In genomic region chr17:72116692-72117469, GRCh38 we compare ENCODE assay signal across 11 cellular contexts. TPM values are rescaled to one million over a fixed set of nuclear protein-coding genes. Genes with fewer than 3 reads are reported as not detected.
A peak's percentile ranks its signal among the peaks of the same experiment; 100 is the strongest.
DNase-seq lines count a peak whose midpoint lies in the region; ATAC-seq and TF ChIP-seq lines count a peak whose summit lies in the region.
"Had no signal": no experiment of that assay in that cellular context is flagged by ENCODE, and none has a peak within 500 bp of the region (broad histone marks: within the 10 kb centered on the region; RNA-seq: fewer than 3 reads in every experiment).

No MANE protein-coding gene starts in this region.

- H3K9me3 Mint-ChIP-seq in activated CD4-positive, alpha-beta memory T cell treated with anti-CD3 and anti-CD28 coated beads for 36 hours: no peaks in the 10 kb centered on the region
- H3K9me3 Mint-ChIP-seq in activated CD4-positive, alpha-beta memory T cell treated with anti-CD3 and anti-CD28 coated beads, Interleukin-2, amount 10 ng/mL, durations not matched to agents 7 days and 5 days: no peaks in the 10 kb centered on the region

- POLR2A ChIA-PET in activated CD4-positive, alpha-beta memory T cell treated with anti-CD3 and anti-CD28 coated beads for 36 hours (lab: Charles Lee): no interaction called here
- POLR2A ChIA-PET in activated CD4-positive, alpha-beta memory T cell treated with anti-CD3 and anti-CD28 coated beads, Interleukin-2, amount 10 ng/mL, durations not matched to agents 7 days and 5 days (lab: Charles Lee): no interaction called here

- H3K18ac ChIP-seq in mesenchymal stem cell (ENCODE audit: low read depth in 1 of 2, low read length in 2 of 2): no peak overlapping the region

- H3K9ac ChIP-seq in mesenchymal stem cell (ENCODE audit: low read length): peak overlapping the region; percentile 27

- H3K79me1 ChIP-seq in mesenchymal stem cell (replicated peaks; ENCODE audit: low read length, poor library complexity, severe bottlenecking): peaks cover 2% of the 10 kb centered on the region

- peak overlapping the region; percentile 29 to 74 for H3K23ac ChIP-seq in mesenchymal stem cell (ENCODE audit: low read length in 2 of 2)

- no peak overlapping the region for H3K4ac ChIP-seq in mesenchymal stem cell (ENCODE audit: low read depth in 1 of 2, low read length in 2 of 2)

- no peak for TF ChIP-seq POLR2A in suprapubic skin (IDR thresholded peaks at IDR 0.05)

- H3K27ac ChIP-seq in mesenchymal stem cell (ENCODE audit: low read length, poor library complexity, severe bottlenecking) (no peak overlapping the region), suprapubic skin (peak overlapping the region; percentile 54)

- WGBS in mesenchymal stem cell: 4% methylated on average over 52 of the region's 52 CpGs
- 12% methylated on average over 24 of the region's 52 CpGs for WGBS in suprapubic skin

- peaks cover 1% of the 10 kb centered on the region for H3K4me1 Mint-ChIP-seq in activated CD4-positive, alpha-beta memory T cell treated with anti-CD3 and anti-CD28 coated beads for 36 hours (ENCODE audit: low read depth)
- peaks cover 3% of the 10 kb centered on the region for H3K4me1 Mint-ChIP-seq in activated CD4-positive, alpha-beta memory T cell treated with anti-CD3 and anti-CD28 coated beads, Interleukin-2, amount 10 ng/mL, durations not matched to agents 7 days and 5 days

- H4K8ac ChIP-seq in mesenchymal stem cell (ENCODE audit: low read length): no peak overlapping the region

- no peak overlapping the region for H3K27ac Mint-ChIP-seq in activated CD4-positive, alpha-beta memory T cell treated with anti-CD3 and anti-CD28 coated beads for 36 hours
- H3K27ac Mint-ChIP-seq in activated CD4-positive, alpha-beta memory T cell treated with anti-CD3 and anti-CD28 coated beads, Interleukin-2, amount 10 ng/mL, durations not matched to agents 7 days and 5 days: no peak overlapping the region

- TF ChIP-seq CTCF in suprapubic skin (IDR thresholded peaks at IDR 0.05): no peak

- H3K4me3 Mint-ChIP-seq in activated CD4-positive, alpha-beta memory T cell treated with anti-CD3 and anti-CD28 coated beads for 36 hours: peak overlapping the region; percentile 12
- H3K4me3 Mint-ChIP-seq in activated CD4-positive, alpha-beta memory T cell treated with anti-CD3 and anti-CD28 coated beads, Interleukin-2, amount 10 ng/mL, durations not matched to agents 7 days and 5 days: no peak overlapping the region

- no peak overlapping the region for H4K91ac ChIP-seq in mesenchymal stem cell (ENCODE audit: low read length)

- intact Hi-C loops in activated CD4-positive, alpha-beta memory T cell treated with anti-CD3 and anti-CD28 coated beads for 36 hours (cut with micrococcal nuclease): loop anchor here (5.0 to 10.0 kb wide), 3 partner anchors 425 to 1480 kb away; no protein-coding TSS in a partner anchor

- H3K4me3 ChIP-seq in mesenchymal stem cell (ENCODE audit: insufficient read depth in 1 of 2, low read depth in 1 of 2, low read length in 2 of 2) (peak overlapping the region; percentile 39 to 74), suprapubic skin (peak overlapping the region; percentile 61)

- H2BK5ac ChIP-seq in mesenchymal stem cell (ENCODE audit: low read depth, low read length, poor library complexity, severe bottlenecking): no peak overlapping the region

- no peak overlapping the region for H2BK120ac ChIP-seq in mesenchymal stem cell (ENCODE audit: low read depth, low read length)

- no peak overlapping the region for H2AFZ ChIP-seq in mesenchymal stem cell (ENCODE audit: low read depth, low read length)

- CTCF ChIA-PET in activated CD4-positive, alpha-beta memory T cell treated with anti-CD3 and anti-CD28 coated beads for 36 hours (lab: Charles Lee): no interaction called here
- CTCF ChIA-PET in activated CD4-positive, alpha-beta memory T cell treated with anti-CD3 and anti-CD28 coated beads, Interleukin-2, amount 10 ng/mL, durations not matched to agents 7 days and 5 days (lab: Charles Lee): no interaction called here

- peak overlapping the region in 1 of 2 experiments; percentile 45 for H2BK12ac ChIP-seq in mesenchymal stem cell (ENCODE audit: low read length in 2 of 2)

- peak overlapping the region in 1 of 2 experiments; percentile 35 for H3K14ac ChIP-seq in mesenchymal stem cell (ENCODE audit: low read length in 2 of 2)

- TF ChIP-seq EP300 in suprapubic skin (IDR thresholded peaks at IDR 0.05): no peak

- H2BK15ac ChIP-seq in mesenchymal stem cell (ENCODE audit: low read depth, poor library complexity, severe bottlenecking): no peak overlapping the region

- peaks cover 63% of the 10 kb centered on the region for H3K27me3 Mint-ChIP-seq in activated CD4-positive, alpha-beta memory T cell treated with anti-CD3 and anti-CD28 coated beads for 36 hours
- peaks cover 61% of the 10 kb centered on the region for H3K27me3 Mint-ChIP-seq in activated CD4-positive, alpha-beta memory T cell treated with anti-CD3 and anti-CD28 coated beads, Interleukin-2, amount 10 ng/mL, durations not matched to agents 7 days and 5 days

- no peak overlapping the region for H2AK5ac ChIP-seq in mesenchymal stem cell (ENCODE audit: low read length, severe bottlenecking)

- H3K36me3 ChIP-seq in mesenchymal stem cell (ENCODE audit: control insufficient read depth in 1 of 2, insufficient read depth in 2 of 2, low read depth in 1 of 2, low read length in 2 of 2) (no peaks in the 10 kb centered on the region), suprapubic skin (no peaks in the 10 kb centered on the region)

- H3K4me2 ChIP-seq in mesenchymal stem cell (ENCODE audit: low read length, poor library complexity, severe bottlenecking): peak overlapping the region; percentile 76

- H3K27me3 ChIP-seq in mesenchymal stem cell (ENCODE audit: control insufficient read depth in 1 of 2, insufficient read depth in 1 of 2, low read length in 2 of 2): peaks cover 42 to 53% of the 10 kb centered on the region in 2 experiments
- H3K27me3 ChIP-seq in suprapubic skin: peaks cover 84% of the 10 kb centered on the region

- DNase-seq in activated CD4-positive, alpha-beta memory T cell treated with anti-CD3 and anti-CD28 coated beads for 36 hours: no peak
- no peak for DNase-seq in activated CD4-positive, alpha-beta memory T cell treated with anti-CD3 and anti-CD28 coated beads, Interleukin-2, amount 10 ng/mL, durations not matched to agents 7 days and 5 days
- DNase-seq in ecto neural progenitor cell (ENCODE audit: low spot score): peak; percentile 65
- peak; percentile 51 for DNase-seq in mesenchymal stem cell
- no peak for DNase-seq in suprapubic skin (ENCODE audit: low spot score in 2 of 2)
- no peak for DNase-seq in SHP77 (lab: John Stamatoyannopoulos, UW)
- DNase-seq in cortex of kidney (lab: John Stamatoyannopoulos, UW): no peak
- DNase-seq: activated naive CD4-positive, alpha-beta T cell treated with Interleukin-2 at 50 U/mL for 16 hours; NCI-H226; SW 1271 had no signal

- no peak for ATAC-seq in GM19395 (IDR thresholded peaks at IDR 0.05; ENCODE audit: unreplicated experiment)

- H3K4me1 ChIP-seq in mesenchymal stem cell (ENCODE audit: control insufficient read depth, insufficient read depth, low read depth, low read length): peaks cover 32% of the 10 kb centered on the region
- H3K4me1 ChIP-seq in suprapubic skin: peaks cover 54% of the 10 kb centered on the region

- H3K9me3 ChIP-seq in mesenchymal stem cell (ENCODE audit: control insufficient read depth, low read length) (no peaks in the 10 kb centered on the region), suprapubic skin (no peaks in the 10 kb centered on the region)

- no peaks in the 10 kb centered on the region for H3K36me3 Mint-ChIP-seq in activated CD4-positive, alpha-beta memory T cell treated with anti-CD3 and anti-CD28 coated beads for 36 hours
- H3K36me3 Mint-ChIP-seq in activated CD4-positive, alpha-beta memory T cell treated with anti-CD3 and anti-CD28 coated beads, Interleukin-2, amount 10 ng/mL, durations not matched to agents 7 days and 5 days (ENCODE audit: low read depth): peaks cover 3% of the 10 kb centered on the region

RNA-seq across cellular contexts. Expression of gene SOX9, which starts 3.9 kb away (rescaled TPM):
- total RNA-seq in activated CD4-positive, alpha-beta memory T cell treated with anti-CD3 and anti-CD28 coated beads for 36 hours: not detected
- total RNA-seq in activated CD4-positive, alpha-beta memory T cell treated with anti-CD3 and anti-CD28 coated beads, Interleukin-2, amount 10 ng/mL, durations not matched to agents 7 days and 5 days: not detected
- 7.6 TPM for polyA plus RNA-seq in mesenchymal stem cell (2013, experiment 1 of 2)
- 7.2 TPM for polyA plus RNA-seq in mesenchymal stem cell (2013, experiment 2 of 2)
- 10 to 100 TPM; 30.0 to 52.3 (median 42.9) TPM for total RNA-seq in suprapubic skin

Comparison
In these comparisons a context has a peak if more than half of its experiments do, and no peak if none do; other contexts are left out.
1. DNase-seq: peak in ecto neural progenitor cell (single experiment) and mesenchymal stem cell (single experiment); none in activated CD4-positive, alpha-beta memory T cell treated with anti-CD3 and anti-CD28 coated beads for 36 hours (single experiment), activated CD4-positive, alpha-beta memory T cell treated with anti-CD3 and anti-CD28 coated beads, Interleukin-2, amount 10 ng/mL, durations not matched to agents 7 days and 5 days (single experiment), suprapubic skin (0 of 2), SHP77 (0 of 2) and cortex of kidney (single experiment).
2. RNA of gene SOX9, which starts 3.9 kb away (total RNA-seq): 30.0 to 52.3 TPM in suprapubic skin; not detected in activated CD4-positive, alpha-beta memory T cell treated with anti-CD3 and anti-CD28 coated beads for 36 hours and not detected in activated CD4-positive, alpha-beta memory T cell treated with anti-CD3 and anti-CD28 coated beads, Interleukin-2, amount 10 ng/mL, durations not matched to agents 7 days and 5 days; every median in the first group is over 10 times any median in the second.